Comparison of ENCODE assay signal across 9 cellular contexts in genomic region chrX:11137543-11138139, GRCh38. TPM values are rescaled to one million over a fixed set of nuclear protein-coding genes. Genes with fewer than 3 reads are reported as not detected.
DNase-seq lines count a peak whose midpoint lies in the region; ATAC-seq and TF ChIP-seq lines count a peak whose summit lies in the region.
"Had no signal": no experiment of that assay in that cellular context is flagged by ENCODE, and none has a peak within 500 bp of the region (broad histone marks: within the 10 kb centered on the region; RNA-seq: fewer than 3 reads in every experiment).

No MANE protein-coding gene starts in this region.

- H3K27me3 Mint-ChIP-seq in activated T-cell treated with anti-CD3 and anti-CD28 coated beads, Interleukin-2, amount 50 U/mL, for 4 hours (ENCODE audit: low read depth): peaks cover 7% of the 10 kb centered on the region
- H3K27me3 Mint-ChIP-seq: activated B cell treated with CpG ODN at 0.5 μM for 24 hours had no signal

- no peak overlapping the region for H3K4me3 Mint-ChIP-seq in activated T-cell treated with anti-CD3 and anti-CD28 coated beads, Interleukin-2, amount 50 U/mL, for 4 hours
- H3K4me3 Mint-ChIP-seq: activated B cell treated with CpG ODN at 0.5 μM for 24 hours had no signal

- H3K4me1 Mint-ChIP-seq in activated T-cell treated with anti-CD3 and anti-CD28 coated beads, Interleukin-2, amount 50 U/mL, for 4 hours (ENCODE audit: low read depth): no peaks in the 10 kb centered on the region
- H3K4me1 Mint-ChIP-seq: activated B cell treated with CpG ODN at 0.5 μM for 24 hours had no signal

- peak; percentile 45 for TF ChIP-seq CTCF in cardiac fibroblast (IDR thresholded peaks at IDR 0.05; ENCODE audit: low read depth, low read length)

- DNase-seq in DMS79 treated with DMSO at 0.1 percent for 48 hours (lab: John Stamatoyannopoulos, UW) (peak; percentile 0), DMS79 (lab: John Stamatoyannopoulos, UW) (no peak), Kasumi-1 (lab: John Stamatoyannopoulos, UW) (peak; percentile 10 to 15), cardiac fibroblast (ENCODE audit: low read depth in 2 of 2) (peak; percentile 67 to 70), midbrain (lab: John Stamatoyannopoulos, UW) (peak; percentile 24), COR-L47 (lab: John Stamatoyannopoulos, UW) (no peak)
- no peak for DNase-seq in activated T-cell treated with anti-CD3 and anti-CD28 coated beads, Interleukin-2, amount 50 U/mL, for 4 hours
- no peak for DNase-seq in stimulated activated CD4-positive, alpha-beta T cell treated with anti-CD3 and anti-CD28 coated beads, Interleukin-1b, Interleukin-23, amount 100 ng/mL, for 48 hours
- DNase-seq: activated B cell treated with CpG ODN at 0.5 μM for 24 hours had no signal

- no peaks in the 10 kb centered on the region for H3K9me3 Mint-ChIP-seq in activated T-cell treated with anti-CD3 and anti-CD28 coated beads, Interleukin-2, amount 50 U/mL, for 4 hours
- H3K9me3 Mint-ChIP-seq: activated B cell treated with CpG ODN at 0.5 μM for 24 hours had no signal

- H3K4me3 ChIP-seq in cardiac fibroblast (replicated peaks in 1 of 2; ENCODE audit: low read depth in 2 of 2, low read length in 2 of 2): no peak overlapping the region

- H3K36me3 Mint-ChIP-seq in activated T-cell treated with anti-CD3 and anti-CD28 coated beads, Interleukin-2, amount 50 U/mL, for 4 hours (ENCODE audit: insufficient read depth): no peaks in the 10 kb centered on the region

- no peak for ATAC-seq in activated T-cell treated with anti-CD3 and anti-CD28 coated beads, Interleukin-2, amount 50 U/mL, for 4 hours

RNA-seq across cellular contexts. Expression of gene HCCS, which starts 26.5 kb away (rescaled TPM):
- 10 to 100 TPM; 39.4 to 40.2 (median 39.7) TPM for total RNA-seq in activated T-cell treated with anti-CD3 and anti-CD28 coated beads, Interleukin-2, amount 50 U/mL, for 4 hours

Comparison
In these comparisons a context has a peak if more than half of its experiments do, and no peak if none do; other contexts are left out.
1. DNase-seq: peak in DMS79 treated with DMSO at 0.1 percent for 48 hours (single experiment), Kasumi-1 (2 of 2), cardiac fibroblast (2 of 2) and midbrain (single experiment); none in DMS79 (single experiment), activated T-cell treated with anti-CD3 and anti-CD28 coated beads, Interleukin-2, amount 50 U/mL, for 4 hours (single experiment), COR-L47 (single experiment) and stimulated activated CD4-positive, alpha-beta T cell treated with anti-CD3 and anti-CD28 coated beads, Interleukin-1b, Interleukin-23, amount 100 ng/mL, for 48 hours (single experiment).